ENCODE assay signal across 2 cellular contexts in genomic region chr2:72439892-72440291, GRCh38.
TF ChIP-seq lines count a peak whose summit lies in the region.

No MANE protein-coding gene starts in this region.

TF ChIP-seq in GM23338, 12 proteins besides CTCF, POLR2A, EP300 and RAD21 (continued from another document):
- TF ChIP-seq, protein P1, sequence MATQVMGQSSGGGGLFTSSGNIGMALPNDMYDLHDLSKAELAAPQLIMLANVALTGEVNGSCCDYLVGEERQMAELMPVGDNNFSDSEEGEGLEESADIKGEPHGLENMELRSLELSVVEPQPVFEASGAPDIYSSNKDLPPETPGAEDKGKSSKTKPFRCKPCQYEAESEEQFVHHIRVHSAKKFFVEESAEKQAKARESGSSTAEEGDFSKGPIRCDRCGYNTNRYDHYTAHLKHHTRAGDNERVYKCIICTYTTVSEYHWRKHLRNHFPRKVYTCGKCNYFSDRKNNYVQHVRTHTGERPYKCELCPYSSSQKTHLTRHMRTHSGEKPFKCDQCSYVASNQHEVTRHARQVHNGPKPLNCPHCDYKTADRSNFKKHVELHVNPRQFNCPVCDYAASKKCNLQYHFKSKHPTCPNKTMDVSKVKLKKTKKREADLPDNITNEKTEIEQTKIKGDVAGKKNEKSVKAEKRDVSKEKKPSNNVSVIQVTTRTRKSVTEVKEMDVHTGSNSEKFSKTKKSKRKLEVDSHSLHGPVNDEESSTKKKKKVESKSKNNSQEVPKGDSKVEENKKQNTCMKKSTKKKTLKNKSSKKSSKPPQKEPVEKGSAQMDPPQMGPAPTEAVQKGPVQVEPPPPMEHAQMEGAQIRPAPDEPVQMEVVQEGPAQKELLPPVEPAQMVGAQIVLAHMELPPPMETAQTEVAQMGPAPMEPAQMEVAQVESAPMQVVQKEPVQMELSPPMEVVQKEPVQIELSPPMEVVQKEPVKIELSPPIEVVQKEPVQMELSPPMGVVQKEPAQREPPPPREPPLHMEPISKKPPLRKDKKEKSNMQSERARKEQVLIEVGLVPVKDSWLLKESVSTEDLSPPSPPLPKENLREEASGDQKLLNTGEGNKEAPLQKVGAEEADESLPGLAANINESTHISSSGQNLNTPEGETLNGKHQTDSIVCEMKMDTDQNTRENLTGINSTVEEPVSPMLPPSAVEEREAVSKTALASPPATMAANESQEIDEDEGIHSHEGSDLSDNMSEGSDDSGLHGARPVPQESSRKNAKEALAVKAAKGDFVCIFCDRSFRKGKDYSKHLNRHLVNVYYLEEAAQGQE (IDR thresholded peaks at IDR 0.05; ENCODE audit: unreplicated experiment) = no peak
- no peak for TF ChIP-seq ZNF462 (CRISPR knock-in tag; IDR thresholded peaks at IDR 0.05)
- no peak for TF ChIP-seq ZNF331 (CRISPR knock-in tag; IDR thresholded peaks at IDR 0.05; ENCODE audit: low read depth)
- no peak for TF ChIP-seq EZH2phosphoT487 (IDR thresholded peaks at IDR 0.05; ENCODE audit: unreplicated experiment)

TF ChIP-seq in WTC11, 78 proteins besides CTCF, POLR2A, EP300 and RAD21 (continued from another document):
- TF ChIP-seq SP1 (CRISPR knock-in tag; conservative IDR thresholded peaks at IDR 0.05) = no peak
- no peak for TF ChIP-seq ELF4 (CRISPR knock-in tag; IDR thresholded peaks at IDR 0.05; ENCODE audit: low read depth)
- no peak for TF ChIP-seq ETV6 (CRISPR knock-in tag; IDR thresholded peaks at IDR 0.05)
- TF ChIP-seq NR2C2 (CRISPR knock-in tag; IDR thresholded peaks at IDR 0.05) = no peak
- TF ChIP-seq NFE2L1 (CRISPR knock-in tag; IDR thresholded peaks at IDR 0.05) = no peak
TF ChIP-seq in WTC11: peak in this region for 0.
